ENCODE assay signal across 22 cellular contexts in genomic region chr4:24496597-24496996, GRCh38.
DNase-seq lines count a peak whose midpoint lies in the region; ATAC-seq and TF ChIP-seq lines count a peak whose summit lies in the region.
"Had no signal": no experiment of that assay in that cellular context is flagged by ENCODE, and none has a peak within 500 bp of the region (broad histone marks: within the 10 kb centered on the region; RNA-seq: fewer than 3 reads in every experiment).

No MANE protein-coding gene starts in this region.

- H3K27me3 ChIP-seq in GM23338 (ENCODE audit: insufficient read depth): no peaks in the 10 kb centered on the region
- H3K27me3 ChIP-seq in prostate gland (replicated peaks; ENCODE audit: insufficient read depth): no peaks in the 10 kb centered on the region
- H3K27me3 ChIP-seq in CD8-positive, alpha-beta T cell (ENCODE audit: insufficient read depth, low read length): no peaks in the 10 kb centered on the region
- H3K27me3 ChIP-seq: BE2C, BLaER1 had no signal

- intact Hi-C loops in prostate gland (cut with DNase I): no loop called here
- intact Hi-C loops in CD8-positive, alpha-beta T cell (cut with DNase I, micrococcal nuclease): no loop called here

- peaks cover 5% of the 10 kb centered on the region for H3K27me3 Mint-ChIP-seq in GM23338 (ENCODE audit: insufficient read depth, low read depth, poor library complexity)
- H3K27me3 Mint-ChIP-seq in WTC11 (ENCODE audit: low read depth): no peaks in the 10 kb centered on the region
- peaks cover 2% of the 10 kb centered on the region for H3K27me3 Mint-ChIP-seq in CD8-positive, alpha-beta T cell (ENCODE audit: low read depth)
- H3K27me3 Mint-ChIP-seq: CD4-positive, alpha-beta T cell; CD8-positive, alpha-beta memory T cell had no signal

- no peaks in the 10 kb centered on the region for H3K36me3 ChIP-seq in GM23338 (ENCODE audit: insufficient read depth)
- H3K36me3 ChIP-seq in prostate gland: no peaks in the 10 kb centered on the region
- no peaks in the 10 kb centered on the region for H3K36me3 ChIP-seq in CD8-positive, alpha-beta T cell (ENCODE audit: insufficient read depth, low read length)
- H3K36me3 ChIP-seq: BE2C, BLaER1 had no signal

- DNase-seq in GM23338 (ENCODE audit: low spot score) (no peak), WTC11 (ENCODE audit: low spot score) (no peak), prostate gland (ENCODE audit: low spot score) (peak; percentile 60), HPDE6-E6E7 (ENCODE audit: extremely low spot score) (no peak)
- no peak for DNase-seq in CD8-positive, alpha-beta T cell
- DNase-seq: 8988T; ACHN; BE2C; C1 segment of cervical spinal cord; CD4-positive, alpha-beta T cell; CD8-positive, alpha-beta memory T cell; COR-L47; DMS 273 treated with DMSO at 0.1 percent for 48 hours; DMS153; DMS53; DMS79; DND-41; EL; GDM1 had no signal

- H3K4me3 ChIP-seq in GM23338: no peak overlapping the region
- H3K4me3 ChIP-seq in prostate gland: no peak overlapping the region
- no peak overlapping the region for H3K4me3 ChIP-seq in CD8-positive, alpha-beta T cell (ENCODE audit: low read depth, low read length)
- H3K4me3 ChIP-seq: BLaER1, GM12878 had no signal

- H3K4me1 Mint-ChIP-seq in GM23338 (peaks cover 22% of the 10 kb centered on the region), WTC11 (peaks cover 45% of the 10 kb centered on the region)
- no peaks in the 10 kb centered on the region for H3K4me1 Mint-ChIP-seq in CD8-positive, alpha-beta T cell (ENCODE audit: low read depth)
- H3K4me1 Mint-ChIP-seq: CD8-positive, alpha-beta memory T cell had no signal

- H3K27ac ChIP-seq in GM23338 (ENCODE audit: low read depth) (no peak overlapping the region), prostate gland (no peak overlapping the region)
- H3K27ac ChIP-seq in CD8-positive, alpha-beta T cell (ENCODE audit: low read depth, low read length): no peak overlapping the region
- H3K27ac ChIP-seq: BLaER1 had no signal

- TF ChIP-seq CTCF in GM23338 (conservative IDR thresholded peaks at IDR 0.05; ENCODE audit: low read depth in 2 of 2): no peak
- no peak for TF ChIP-seq CTCF in WTC11 (IDR thresholded peaks at IDR 0.05)
- no peak for TF ChIP-seq CTCF in prostate gland (IDR thresholded peaks at IDR 0.05)
- TF ChIP-seq CTCF in CD8-positive, alpha-beta T cell (IDR thresholded peaks at IDR 0.05): no peak

- H3K9me3 ChIP-seq in prostate gland: no peaks in the 10 kb centered on the region
- no peaks in the 10 kb centered on the region for H3K9me3 ChIP-seq in CD8-positive, alpha-beta T cell (ENCODE audit: low read length)
- H3K9me3 ChIP-seq: BE2C, BLaER1 had no signal

- POLR2A ChIA-PET in WTC11 (lab: Charles Lee): no interaction called here
- POLR2A ChIA-PET in CD8-positive, alpha-beta T cell (lab: Charles Lee): no interaction called here

- no peak overlapping the region for H3K4me3 Mint-ChIP-seq in GM23338
- no peak overlapping the region for H3K4me3 Mint-ChIP-seq in WTC11
- H3K4me3 Mint-ChIP-seq in CD8-positive, alpha-beta T cell: no peak overlapping the region
- H3K4me3 Mint-ChIP-seq: CD4-positive, alpha-beta T cell; CD8-positive, alpha-beta memory T cell had no signal

- no peak for ATAC-seq in GM23338
- no peak for ATAC-seq in WTC11
- no peak for ATAC-seq in CD8-positive, alpha-beta T cell
- ATAC-seq in HG03571 (IDR thresholded peaks at IDR 0.05; ENCODE audit: unreplicated experiment): no peak
- ATAC-seq: GM12878 had no signal

- no peaks in the 10 kb centered on the region for H4K20me1 ChIP-seq in GM23338 (replicated peaks; ENCODE audit: insufficient read depth)
- H4K20me1 ChIP-seq: BLaER1 had no signal

- WGBS in prostate gland: 56% methylated on average over 6 of the region's 6 CpGs

- H3K4me1 ChIP-seq in GM23338 (ENCODE audit: insufficient read depth) (peaks cover 22% of the 10 kb centered on the region), prostate gland (replicated peaks) (no peaks in the 10 kb centered on the region)
- H3K4me1 ChIP-seq in CD8-positive, alpha-beta T cell (ENCODE audit: insufficient read depth, low read length): no peaks in the 10 kb centered on the region
- H3K4me1 ChIP-seq: BE2C, BLaER1 had no signal

- H3K79me2 ChIP-seq in GM23338 (replicated peaks; ENCODE audit: insufficient read depth): no peaks in the 10 kb centered on the region

- CTCF ChIA-PET in WTC11 (lab: Charles Lee): interaction anchor here (1.1 to 3.7 kb wide), 3 partner anchors 8 to 24 kb away, joined by 4 to 12 read pairs (median 4); no protein-coding TSS in a partner anchor
- CTCF ChIA-PET in CD8-positive, alpha-beta T cell (lab: Charles Lee): interaction anchor here (0.8 to 2.2 kb wide), 2 partner anchors 8 to 174 kb away, joined by 3 to 8 read pairs; no protein-coding TSS in a partner anchor

- no peak for TF ChIP-seq POLR2A in prostate gland (IDR thresholded peaks at IDR 0.05)

- 0 out of 2 replicates have a peak, but pooled peaks cover 8% of the 10 kb centered on the region for H3K9me2 ChIP-seq in GM23338 (ENCODE audit: insufficient read depth)

- H3K36me3 Mint-ChIP-seq in GM23338 (ENCODE audit: low read depth): no peaks in the 10 kb centered on the region
- H3K36me3 Mint-ChIP-seq in WTC11: peaks cover 23% of the 10 kb centered on the region
- H3K36me3 Mint-ChIP-seq in CD8-positive, alpha-beta T cell: no peaks in the 10 kb centered on the region
- H3K36me3 Mint-ChIP-seq: CD8-positive, alpha-beta memory T cell had no signal

- H3K4me2 ChIP-seq in GM23338: no peak overlapping the region
- H3K4me2 ChIP-seq: BLaER1 had no signal

- H3K9me3 Mint-ChIP-seq in GM23338 (peaks cover 16% of the 10 kb centered on the region), WTC11 (peaks cover 20% of the 10 kb centered on the region)
- no peaks in the 10 kb centered on the region for H3K9me3 Mint-ChIP-seq in CD8-positive, alpha-beta T cell
- H3K9me3 Mint-ChIP-seq: CD4-positive, alpha-beta T cell; CD8-positive, alpha-beta memory T cell had no signal

- H3K27ac Mint-ChIP-seq in GM23338 (no peak overlapping the region), WTC11 (0 out of 2 replicates have a peak overlapping the region, but pooled peaks have one; percentile 68)
- H3K27ac Mint-ChIP-seq in CD8-positive, alpha-beta T cell: no peak overlapping the region
- H3K27ac Mint-ChIP-seq: CD4-positive, alpha-beta T cell had no signal

- H2AFZ ChIP-seq in GM23338: peak overlapping the region; percentile 14

- H3F3A ChIP-seq in GM23338 (replicated peaks; ENCODE audit: low read depth): peaks cover 5% of the 10 kb centered on the region; the same call in 1 of the 2 replicates

TF ChIP-seq in GM23338, 12 proteins besides CTCF, POLR2A, EP300 and RAD21 (continues in another document):
- TF ChIP-seq REST (IDR thresholded peaks at IDR 0.05; ENCODE audit: unreplicated experiment): no peak
- TF ChIP-seq ZNF114 (CRISPR knock-in tag; IDR thresholded peaks at IDR 0.05): no peak
- no peak for TF ChIP-seq NANOG (IDR thresholded peaks at IDR 0.05; ENCODE audit: borderline replicate concordance)

TF ChIP-seq in WTC11, 78 proteins besides CTCF, POLR2A, EP300 and RAD21 (continues in another document):
- TF ChIP-seq FOXJ3 (CRISPR knock-in tag; IDR thresholded peaks at IDR 0.05; ENCODE audit: borderline replicate concordance) (no peak), RELA (CRISPR knock-in tag; IDR thresholded peaks at IDR 0.05; ENCODE audit: borderline replicate concordance) (no peak), SMAD3 (CRISPR knock-in tag; IDR thresholded peaks at IDR 0.05; ENCODE audit: borderline replicate concordance) (no peak), CDX4 (CRISPR knock-in tag; IDR thresholded peaks at IDR 0.05; ENCODE audit: borderline replicate concordance) (no peak), ATF3 (CRISPR knock-in tag; conservative IDR thresholded peaks at IDR 0.05) (no peak), GRHL2 (CRISPR knock-in tag; IDR thresholded peaks at IDR 0.05; ENCODE audit: insufficient replicate concordance, severe bottlenecking) (no peak), NFYB (CRISPR knock-in tag; conservative IDR thresholded peaks at IDR 0.05; ENCODE audit: low read depth) (no peak), ESRRA (CRISPR knock-in tag; IDR thresholded peaks at IDR 0.05; ENCODE audit: borderline replicate concordance) (no peak), STAT6 (CRISPR knock-in tag; conservative IDR thresholded peaks at IDR 0.05; ENCODE audit: low read depth) (no peak), ELF4 (CRISPR knock-in tag; IDR thresholded peaks at IDR 0.05; ENCODE audit: low read depth) (no peak), CBFB (CRISPR knock-in tag; IDR thresholded peaks at IDR 0.05; ENCODE audit: low read depth) (no peak), MAX (CRISPR knock-in tag; IDR thresholded peaks at IDR 0.05) (no peak), ZNF423 (CRISPR knock-in tag; IDR thresholded peaks at IDR 0.05) (no peak)
